8 cellular contexts compared by ENCODE assay signal in the genomic region with DNA sequence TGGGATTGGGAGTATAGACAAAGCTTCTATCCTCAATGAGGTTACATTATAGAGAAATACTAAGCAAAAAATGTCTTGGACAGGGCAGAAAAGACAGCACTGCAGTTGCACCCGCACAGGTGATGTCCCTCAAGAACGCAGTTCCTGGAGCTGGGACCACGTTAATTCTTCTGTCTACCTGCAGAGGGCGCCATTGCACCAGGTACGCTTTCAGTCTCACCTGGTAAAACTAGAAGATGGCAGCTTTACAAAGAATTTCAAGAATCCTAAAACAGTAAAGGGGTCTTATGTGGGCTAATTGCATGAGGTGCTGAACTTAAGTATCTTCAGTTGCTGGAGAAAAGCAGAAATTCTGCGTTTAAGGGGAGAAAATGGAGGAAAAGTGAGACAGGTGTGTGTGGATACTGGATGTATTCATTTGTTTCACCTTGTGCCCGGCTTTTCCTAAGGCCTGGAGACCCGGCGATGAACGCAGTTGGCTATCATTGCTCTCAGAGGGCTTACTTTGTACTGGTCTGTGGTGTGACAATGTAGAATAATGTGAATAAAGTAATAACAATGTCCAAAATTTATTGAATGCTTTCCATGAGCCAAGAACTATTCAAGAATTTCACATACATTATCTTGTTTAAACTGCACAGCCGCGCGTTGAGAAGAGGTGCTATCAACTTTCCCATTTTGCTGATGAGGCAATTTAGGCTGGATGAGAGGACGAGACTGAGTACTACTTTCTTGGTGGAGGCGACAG.
A peak's percentile ranks its signal among the peaks of the same experiment; 100 is the strongest.
DNase-seq lines count a peak whose midpoint lies in the region; ATAC-seq and TF ChIP-seq lines count a peak whose summit lies in the region.

No MANE protein-coding gene starts in this region.

- TF ChIP-seq CTCF in transverse colon (IDR thresholded peaks at IDR 0.05) = peak; percentile 54 to 81 (median 69)

- H3K27ac ChIP-seq in transverse colon = no peak overlapping the region

- DNase-seq in Daoy (ENCODE audit: low read depth) (peak; percentile 61), HT1080 (ENCODE audit: low read depth) (peak; percentile 24), SHP77 (lab: John Stamatoyannopoulos, UW) (peak; percentile 12 to 44), glomerular visceral epithelial cell (ENCODE audit: extremely low spot score) (peak; percentile 18), transverse colon (peak; percentile 61), mesenteric fat pad (ENCODE audit: low spot score) (no peak)
- DNase-seq in stimulated activated effector memory CD8-positive, alpha-beta T cell treated with anti-CD3 and anti-CD28 coated beads, Interleukin-12 subunit alpha, Interleukin-12 subunit beta, amount 100 ng/mL, for 72 hours (ENCODE audit: low spot score in 2 of 2) = no peak

- H3K36me3 ChIP-seq in transverse colon = no peaks in the 10 kb centered on the region

- TF ChIP-seq EP300 in transverse colon (IDR thresholded peaks at IDR 0.05; ENCODE audit: low read depth) = no peak

- H3K4me3 ChIP-seq in transverse colon = no peak overlapping the region

- no peak overlapping the region for H3K4me3 Mint-ChIP-seq in stimulated activated effector memory CD8-positive, alpha-beta T cell treated with anti-CD3 and anti-CD28 coated beads, Interleukin-12 subunit alpha, Interleukin-12 subunit beta, amount 100 ng/mL, for 72 hours

- no peaks in the 10 kb centered on the region for H3K36me3 Mint-ChIP-seq in stimulated activated effector memory CD8-positive, alpha-beta T cell treated with anti-CD3 and anti-CD28 coated beads, Interleukin-12 subunit alpha, Interleukin-12 subunit beta, amount 100 ng/mL, for 72 hours

- no peak for TF ChIP-seq POLR2A in transverse colon (IDR thresholded peaks at IDR 0.05)

- no peaks in the 10 kb centered on the region for H3K9me3 ChIP-seq in transverse colon

- no peaks in the 10 kb centered on the region for H3K27me3 ChIP-seq in transverse colon

- no peaks in the 10 kb centered on the region for H3K4me1 ChIP-seq in transverse colon

- H3K27ac Mint-ChIP-seq in stimulated activated effector memory CD8-positive, alpha-beta T cell treated with anti-CD3 and anti-CD28 coated beads, Interleukin-12 subunit alpha, Interleukin-12 subunit beta, amount 100 ng/mL, for 72 hours = no peak overlapping the region

- peaks cover 9% of the 10 kb centered on the region for H3K9me3 Mint-ChIP-seq in stimulated activated effector memory CD8-positive, alpha-beta T cell treated with anti-CD3 and anti-CD28 coated beads, Interleukin-12 subunit alpha, Interleukin-12 subunit beta, amount 100 ng/mL, for 72 hours

- 56 to 68% methylated on average over 10 to 15 of the region's 15 CpGs for WGBS in transverse colon (ENCODE audit: low coverage in 1 of 2), 2 donors

- in situ Hi-C loops in transverse colon (cut with MboI; ENCODE audit: low pct_ligation_motif_present in 1 of 4, low pct_unique_long_range_greater_than_20kb in 1 of 4, low sequenced_read_pairs in 3 of 4) = no loop called here

- no peaks in the 10 kb centered on the region for H3K4me1 Mint-ChIP-seq in stimulated activated effector memory CD8-positive, alpha-beta T cell treated with anti-CD3 and anti-CD28 coated beads, Interleukin-12 subunit alpha, Interleukin-12 subunit beta, amount 100 ng/mL, for 72 hours

- ATAC-seq in GM19351 (IDR thresholded peaks at IDR 0.05; ENCODE audit: unreplicated experiment) = peak; percentile 89
- ATAC-seq in stimulated activated effector memory CD8-positive, alpha-beta T cell treated with anti-CD3 and anti-CD28 coated beads, Interleukin-12 subunit alpha, Interleukin-12 subunit beta, amount 100 ng/mL, for 72 hours = no peak

- intact Hi-C loops in transverse colon (cut with DNase I; ENCODE audit: low total_unique reads) = no loop called here

Comparison
In these comparisons a context has a peak if more than half of its experiments do, and no peak if none do; other contexts are left out.
1. DNase-seq: peak in Daoy (single experiment), HT1080 (single experiment), SHP77 (2 of 2), glomerular visceral epithelial cell (single experiment) and transverse colon (single experiment); none in mesenteric fat pad (single experiment) and stimulated activated effector memory CD8-positive, alpha-beta T cell treated with anti-CD3 and anti-CD28 coated beads, Interleukin-12 subunit alpha, Interleukin-12 subunit beta, amount 100 ng/mL, for 72 hours (0 of 2).